In genomic region chr10:133336131-133337078, GRCh38 we compare ENCODE assay signal across 8 cellular contexts. TPM values are rescaled to one million over a fixed set of nuclear protein-coding genes. Genes with fewer than 3 reads are reported as not detected.
DNase-seq lines count a peak whose midpoint lies in the region; ATAC-seq lines count a peak whose summit lies in the region.

Gene CALY (minus strand): TSS chr10:133336896. CDS start chr10:133328989, 7,907 bp downstream.

- H3K4me3 ChIP-seq in mesendoderm (ENCODE audit: low read length): no peak within 1 kb of the TSS

- no peak within 1 kb of the TSS for H3K56ac ChIP-seq in mesendoderm (ENCODE audit: low read length)

- no peaks in the 10 kb centered on the region for H3K4me1 ChIP-seq in mesendoderm (ENCODE audit: control insufficient read depth, low read depth, low read length)

- no peak within 1 kb of the TSS for H3K4ac ChIP-seq in mesendoderm (ENCODE audit: low read depth, low read length)

- H3K4me2 ChIP-seq in mesendoderm (ENCODE audit: low read length): no peak within 1 kb of the TSS

- no peak within 1 kb of the TSS for H2BK120ac ChIP-seq in mesendoderm (ENCODE audit: low read depth, low read length)

- no peak within 1 kb of the TSS for H3K9ac ChIP-seq in mesendoderm (ENCODE audit: low read length)

- no peak within 1 kb of the TSS for H3K23ac ChIP-seq in mesendoderm (ENCODE audit: low read length)

- in situ Hi-C loops in G401 (cut with HindIII; ENCODE audit: low sequenced_read_pairs): no loop called here

- no peaks in the 10 kb centered on the region for H3K36me3 ChIP-seq in mesendoderm (ENCODE audit: control insufficient read depth, insufficient read depth, low read length)

- no peak within 1 kb of the TSS for H4K8ac ChIP-seq in mesendoderm (ENCODE audit: low read depth, low read length)

- H3K79me1 ChIP-seq in mesendoderm (ENCODE audit: low read length): no peaks in the 10 kb centered on the region

- H3K18ac ChIP-seq in mesendoderm (ENCODE audit: low read length): no peak within 1 kb of the TSS

- H2AK5ac ChIP-seq in mesendoderm (ENCODE audit: low read length): no peak within 1 kb of the TSS

- no CpG with 5 or more reads among the region's 98 CpGs for WGBS in mesendoderm (ENCODE audit: extremely low coverage, insufficient coverage, low lambda C conversion rate)

- ATAC-seq in GM19035 (IDR thresholded peaks at IDR 0.05; ENCODE audit: unreplicated experiment) (no peak), GM21360 (IDR thresholded peaks at IDR 0.05; ENCODE audit: unreplicated experiment) (no peak)

- H2BK15ac ChIP-seq in mesendoderm (replicated peaks; ENCODE audit: low read depth): no peak within 1 kb of the TSS

- DNase-seq in G401 (ENCODE audit: low spot score) (peak; percentile 81), T-helper 22 cell (ENCODE audit: low read depth) (peak; percentile 85), anterior cingulate cortex (lab: John Stamatoyannopoulos, UW) (peak in 56 of 58 donors; percentile 15 to 91 (median 67)), mesendoderm (peak; percentile 56), H4 (ENCODE audit: low spot score) (no peak)
- DNase-seq in stimulated activated CD8-positive, alpha-beta memory T cell treated with anti-CD3 and anti-CD28 coated beads, Interleukin-4, amount 100 ng/mL, for 1 hour (ENCODE audit: low read depth in 2 of 2, low spot score in 1 of 2): peak; percentile 46 to 58

- no peaks in the 10 kb centered on the region for H3K79me2 ChIP-seq in mesendoderm (ENCODE audit: control insufficient read depth, insufficient read depth, low read length)

- peaks cover 33% of the 10 kb centered on the region for H3K27me3 ChIP-seq in mesendoderm (ENCODE audit: insufficient read depth, low read length, poor library complexity)

- H2BK5ac ChIP-seq in mesendoderm (ENCODE audit: low read length): no peak within 1 kb of the TSS

- no peak within 1 kb of the TSS for H3K27ac ChIP-seq in mesendoderm (ENCODE audit: low read depth, low read length)

- no peak within 1 kb of the TSS for H4K5ac ChIP-seq in mesendoderm (ENCODE audit: low read length)

RNA-seq across cellular contexts. Expression of gene CALY, which starts in this region (rescaled TPM):
- 53.3 and 63.5 TPM in 2 replicates for total RNA-seq in G401 (2014; rRNA removed; shearing (Covaris generic))
- polyA plus RNA-seq in mesendoderm (2013, experiment 1 of 2): 0.51 TPM
- 0.35 TPM for polyA plus RNA-seq in mesendoderm (2013, experiment 2 of 2)
- total RNA-seq in H4 (2014; rRNA removed; shearing (Covaris generic)): not detected in 2 replicates

Comparison
In these comparisons a context has a peak if more than half of its experiments do, and no peak if none do; other contexts are left out.
1. RNA of gene CALY (total RNA-seq): 53.3 to 63.5 TPM in G401; not detected in H4; every median in the first group is over 10 times any median in the second.